In the genomic region with DNA sequence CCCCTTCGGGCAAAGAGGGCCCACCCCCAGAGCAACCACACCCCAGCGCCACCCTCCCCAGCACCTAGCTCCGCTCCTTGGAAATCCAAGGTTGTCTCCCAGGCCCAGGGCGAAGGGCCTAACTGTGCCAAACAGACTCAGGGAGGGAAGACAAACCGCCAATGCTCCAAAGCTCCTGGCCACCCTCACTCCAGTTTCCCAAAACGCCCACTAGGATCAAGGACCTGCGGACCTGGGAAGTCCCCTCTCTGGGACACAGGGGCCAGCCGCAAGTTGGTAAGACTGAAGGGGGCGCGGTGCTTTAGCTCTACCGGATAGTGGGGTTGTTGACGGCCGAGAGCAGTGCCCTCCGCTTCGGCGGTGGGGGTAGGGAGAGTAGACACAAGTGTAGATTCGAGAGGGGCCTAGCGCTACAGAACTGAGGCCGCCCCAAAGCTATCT, we compare ENCODE assay signal across 10 cellular contexts. TPM values are rescaled to one million over a fixed set of nuclear protein-coding genes. Genes with fewer than 3 reads are reported as not detected.
DNase-seq lines count a peak whose midpoint lies in the region; ATAC-seq and TF ChIP-seq lines count a peak whose summit lies in the region.
"Had no signal": no experiment of that assay in that cellular context is flagged by ENCODE, and none has a peak within 500 bp of the region (broad histone marks: within the 10 kb centered on the region; RNA-seq: fewer than 3 reads in every experiment).

No MANE protein-coding gene starts in this region.

- peaks cover 0 to 22% (median 6%) of the 10 kb centered on the region in 4 donors for H3K4me1 ChIP-seq in right lobe of liver
- peaks cover 7% of the 10 kb centered on the region for H3K4me1 ChIP-seq in thymus (ENCODE audit: control insufficient read depth, insufficient read depth, low read length)

- peaks cover 32% of the 10 kb centered on the region for H3K27me3 Mint-ChIP-seq in activated T-cell treated with anti-CD3 and anti-CD28 coated beads, Interleukin-2, amount 50 U/mL, for 72 hours (ENCODE audit: low read depth)
- H3K27me3 Mint-ChIP-seq in central memory CD8-positive, alpha-beta T cell: no peaks in the 10 kb centered on the region

- 51% methylated on average over 7 of the region's 19 CpGs for WGBS in right lobe of liver (ENCODE audit: insufficient coverage, low coverage, low lambda C conversion rate, missing lambda C conversion rate)
- 60% methylated on average over 19 of the region's 19 CpGs for WGBS in thymus

- H3K36me3 Mint-ChIP-seq in activated T-cell treated with anti-CD3 and anti-CD28 coated beads, Interleukin-2, amount 50 U/mL, for 72 hours (ENCODE audit: insufficient read depth in 2 of 2): no peaks in the 10 kb centered on the region
- H3K36me3 Mint-ChIP-seq in central memory CD8-positive, alpha-beta T cell (ENCODE audit: insufficient read depth): peaks cover 3% of the 10 kb centered on the region

- peak overlapping the region; percentile 19 to 83 for H3K4me3 Mint-ChIP-seq in activated T-cell treated with anti-CD3 and anti-CD28 coated beads, Interleukin-2, amount 50 U/mL, for 72 hours
- H3K4me3 Mint-ChIP-seq in central memory CD8-positive, alpha-beta T cell: peak overlapping the region; percentile 81

- H3K27ac Mint-ChIP-seq in activated T-cell treated with anti-CD3 and anti-CD28 coated beads, Interleukin-2, amount 50 U/mL, for 72 hours: no peak overlapping the region
- H3K27ac Mint-ChIP-seq in central memory CD8-positive, alpha-beta T cell (ENCODE audit: low read depth): no peak overlapping the region

- H3K27me3 ChIP-seq in right lobe of liver (no peaks in the 10 kb centered on the region), thymus (ENCODE audit: control insufficient read depth, insufficient read depth) (no peaks in the 10 kb centered on the region)

- no peak for DNase-seq in activated T-cell treated with anti-CD3 and anti-CD28 coated beads, Interleukin-2, amount 50 U/mL, for 72 hours
- no peak for DNase-seq in activated T-cell treated with anti-CD3 and anti-CD28 coated beads, Interleukin-2, amount 50 U/mL, for 48 hours
- no peak for DNase-seq in central memory CD8-positive, alpha-beta T cell (ENCODE audit: low spot score in 2 of 2)
- DNase-seq in right lobe of liver: no peak
- no peak for DNase-seq in NCI-H1092 treated with DMSO at 0.1 percent for 48 hours (lab: John Stamatoyannopoulos, UW)
- DNase-seq: SHP77 had no signal

- no peak for TF ChIP-seq POLR2A in right lobe of liver (IDR thresholded peaks at IDR 0.05)

- no peak for TF ChIP-seq CTCF in right lobe of liver (IDR thresholded peaks at IDR 0.05)

- H3K36me3 ChIP-seq in right lobe of liver: no peaks in the 10 kb centered on the region
- no peaks in the 10 kb centered on the region for H3K36me3 ChIP-seq in thymus (ENCODE audit: control insufficient read depth, insufficient read depth)

- ATAC-seq in activated T-cell treated with anti-CD3 and anti-CD28 coated beads, Interleukin-2, amount 50 U/mL, for 72 hours (replicated peaks in 1 of 2): no peak
- no peak for ATAC-seq in central memory CD8-positive, alpha-beta T cell (replicated peaks; ENCODE audit: extremely low read depth, poor library complexity, severe bottlenecking)
- no peak for ATAC-seq in right lobe of liver
- ATAC-seq in HG02840 (IDR thresholded peaks at IDR 0.05; ENCODE audit: low FRiP score, unreplicated experiment): no peak
- ATAC-seq in HG03045 (IDR thresholded peaks at IDR 0.05; ENCODE audit: unreplicated experiment): no peak

- intact Hi-C loops in right lobe of liver (cut with DNase I): no loop called here

- peaks cover 19% of the 10 kb centered on the region for H3K4me1 Mint-ChIP-seq in activated T-cell treated with anti-CD3 and anti-CD28 coated beads, Interleukin-2, amount 50 U/mL, for 72 hours (ENCODE audit: low read depth)
- H3K4me1 Mint-ChIP-seq in central memory CD8-positive, alpha-beta T cell: peaks cover 10% of the 10 kb centered on the region

- H3K27ac ChIP-seq in right lobe of liver (peak overlapping the region in 2 of 3 donors; percentile 24 to 36), thymus (ENCODE audit: low read depth) (peak overlapping the region; percentile 86)

- H3K9me3 Mint-ChIP-seq in activated T-cell treated with anti-CD3 and anti-CD28 coated beads, Interleukin-2, amount 50 U/mL, for 72 hours: no peaks in the 10 kb centered on the region
- H3K9me3 Mint-ChIP-seq in central memory CD8-positive, alpha-beta T cell: no peaks in the 10 kb centered on the region

- H3K9me3 ChIP-seq in right lobe of liver (no peaks in the 10 kb centered on the region), thymus (ENCODE audit: control insufficient read depth) (peaks cover 2% of the 10 kb centered on the region)

- peak overlapping the region; percentile 43 to 63 (median 48) for H3K4me3 ChIP-seq in right lobe of liver
- H3K4me3 ChIP-seq in thymus (ENCODE audit: low read length): peak overlapping the region; percentile 40

RNA-seq across cellular contexts. Expression of gene IRF6, which starts 0.6 kb away (rescaled TPM):
- total RNA-seq in activated T-cell treated with anti-CD3 and anti-CD28 coated beads, Interleukin-2, amount 50 U/mL, for 72 hours: 1 to 10 TPM in 1 of 2 donors, under 1 TPM in 1; 0.49 to 2.3 TPM
- 10 to 100 TPM; 24.9 to 33.9 (median 28.9) TPM for total RNA-seq in right lobe of liver
- polyA plus RNA-seq in thymus: 39.9 TPM

RNA-seq across cellular contexts. Expression of gene C1orf74, which starts 21.0 kb away (rescaled TPM):
- 1 to 10 TPM; 2.8 to 3.3 TPM for total RNA-seq in activated T-cell treated with anti-CD3 and anti-CD28 coated beads, Interleukin-2, amount 50 U/mL, for 72 hours
- total RNA-seq in right lobe of liver: 1 to 10 TPM in 3 of 6 experiments, under 1 TPM in 3; 0.81 to 1.6 (median 1.0) TPM
- 2.8 TPM for polyA plus RNA-seq in thymus

RNA-seq across cellular contexts. Expression of gene UTP25, which starts 22.4 kb away (rescaled TPM):
- 10 to 100 TPM; 11.5 to 11.9 TPM for total RNA-seq in activated T-cell treated with anti-CD3 and anti-CD28 coated beads, Interleukin-2, amount 50 U/mL, for 72 hours
- 1 to 10 TPM; 4.6 to 10.0 (median 6.4) TPM for total RNA-seq in right lobe of liver
- polyA plus RNA-seq in thymus: 2.9 TPM

RNA-seq across cellular contexts. Expression of gene TRAF3IP3, which starts 49.5 kb away (rescaled TPM):
- total RNA-seq in activated T-cell treated with anti-CD3 and anti-CD28 coated beads, Interleukin-2, amount 50 U/mL, for 72 hours: 100 to 1,000 TPM; 127 to 157 TPM
- 1 to 10 TPM in 5 of 6 experiments, under 1 TPM in 1; 0.95 to 7.7 (median 1.6) TPM for total RNA-seq in right lobe of liver
- 142 TPM for polyA plus RNA-seq in thymus
- total RNA-seq: pulmonary artery endothelial cell had no signal

Comparison
In these comparisons a context has a peak if more than half of its experiments do, and no peak if none do; other contexts are left out.
1. RNA of gene IRF6, which starts 0.6 kb away (total RNA-seq): 24.9 to 33.9 TPM in right lobe of liver; 0.49 to 2.3 TPM in activated T-cell treated with anti-CD3 and anti-CD28 coated beads, Interleukin-2, amount 50 U/mL, for 72 hours; every median in the first group is over 4 times any median in the second.